In the genomic region with DNA sequence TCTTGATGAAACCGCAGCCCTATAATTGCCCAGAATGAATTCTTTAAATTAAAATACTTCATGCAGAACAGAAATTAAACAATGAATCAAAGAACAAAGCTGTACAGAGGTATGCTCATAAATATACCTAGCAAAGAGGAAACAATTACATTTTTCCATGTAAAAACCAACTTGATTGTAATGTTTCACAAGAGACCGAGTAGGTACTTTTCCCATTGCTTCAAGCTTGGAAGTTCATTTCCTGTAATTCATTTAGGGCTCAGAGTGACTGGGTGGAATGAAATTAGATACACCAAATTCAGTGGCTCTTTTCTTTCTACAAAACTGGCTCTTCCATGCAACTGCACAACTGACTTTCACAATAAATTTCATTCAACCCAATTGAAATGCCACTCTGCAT, we compare ENCODE assay signal across 32 cellular contexts.
"Had no signal": no experiment of that assay in that cellular context is flagged by ENCODE, and none has a peak within 500 bp of the region (broad histone marks: within the 10 kb centered on the region; RNA-seq: fewer than 3 reads in every experiment).

No MANE protein-coding gene starts in this region.

- H3K27ac Mint-ChIP-seq: activated CD4-positive, alpha-beta memory T cell treated with anti-CD3 and anti-CD28 coated beads for 36 hours; activated CD4-positive, alpha-beta T cell treated with anti-CD3 and anti-CD28 coated beads for 36 hours; activated CD4-positive, alpha-beta T cell treated with anti-CD3 and anti-CD28 coated beads, Interleukin-2, amount 10 ng/mL, durations not matched to agents 24 days and 14 days; activated CD8-positive, alpha-beta memory T cell treated with anti-CD3 and anti-CD28 coated beads, Interleukin-2, amount 10 ng/mL, durations not matched to agents 7 days and 5 days; activated CD8-positive, alpha-beta T cell treated with anti-CD3 and anti-CD28 coated beads, Interleukin-2, amount 10 ng/mL, durations not matched to agents 7 days and 5 days; activated naive CD4-positive, alpha-beta T cell treated with anti-CD3 and anti-CD28 coated beads for 36 hours; activated naive CD4-positive, alpha-beta T cell treated with anti-CD3 and anti-CD28 coated beads, Interleukin-2, amount 50 U/mL, for 24 hours; activated naive CD8-positive, alpha-beta T cell treated with anti-CD3 and anti-CD28 coated beads for 36 hours; activated naive CD8-positive, alpha-beta T cell treated with anti-CD3 and anti-CD28 coated beads, Interleukin-2, amount 50 U/mL, for 24 hours; activated T-helper 1 cell treated with anti-CD3 and anti-CD28 coated beads, Interleukin-12 subunit alpha, Interleukin-12 subunit beta, Interleukin-2, Interleukin-4 antibody, amounts not matched to agents 30 ng/mL and 10 ng/mL and 1 ng/mL, durations not matched to agents 14 hours and 24 hours and 36 hours; activated T-helper 2 cell treated with anti-CD3 and anti-CD28 coated beads, Interferon-gamma antibody, Interleukin-2, Interleukin-4, amounts not matched to agents 10 μg/mL and 5 μg/mL and 100 μg/mL, durations not matched to agents 14 hours and 24 hours and 36 hours; T-helper 17 cell; T-helper 2 cell treated with Interferon-gamma antibody and Interleukin-4, amounts not matched to agents 5 μg/mL and 100 μg/mL, for 36 hours had no signal

- H3K27me3 ChIP-seq: adrenal gland, body of pancreas had no signal

- H3K4me1 ChIP-seq: adrenal gland, body of pancreas had no signal

- H3K27me3 Mint-ChIP-seq: activated CD4-positive, alpha-beta memory T cell treated with anti-CD3 and anti-CD28 coated beads for 36 hours; activated CD4-positive, alpha-beta T cell treated with anti-CD3 and anti-CD28 coated beads for 36 hours; activated CD4-positive, alpha-beta T cell treated with anti-CD3 and anti-CD28 coated beads, Interleukin-2, amount 10 ng/mL, durations not matched to agents 24 days and 14 days; activated CD8-positive, alpha-beta memory T cell treated with anti-CD3 and anti-CD28 coated beads, Interleukin-2, amount 10 ng/mL, durations not matched to agents 7 days and 5 days; activated naive CD4-positive, alpha-beta T cell treated with anti-CD3 and anti-CD28 coated beads, Interleukin-2, amount 50 U/mL, for 24 hours; activated naive CD8-positive, alpha-beta T cell treated with anti-CD3 and anti-CD28 coated beads for 36 hours; activated naive CD8-positive, alpha-beta T cell treated with anti-CD3 and anti-CD28 coated beads, Interleukin-2, amount 50 U/mL, for 24 hours; T-helper 17 cell had no signal

- H3K9me3 ChIP-seq: adrenal gland, body of pancreas had no signal

- H3K4me3 ChIP-seq: adrenal gland, body of pancreas had no signal

- DNase-seq: activated CD4-positive, alpha-beta memory T cell treated with anti-CD3 and anti-CD28 coated beads for 36 hours; activated CD4-positive, alpha-beta T cell treated with anti-CD3 and anti-CD28 coated beads for 36 hours; activated CD4-positive, alpha-beta T cell treated with anti-CD3 and anti-CD28 coated beads, Interleukin-2, amount 10 ng/mL, durations not matched to agents 24 days and 14 days; activated CD4-positive, CD25-positive, alpha-beta regulatory T cell; activated CD4-positive, CD25-positive, alpha-beta regulatory T cell treated with anti-CD3 and anti-CD28 coated beads, Interleukin-2, amount 50 U/mL, for 72 hours; activated CD8-positive, alpha-beta memory T cell treated with anti-CD3 and anti-CD28 coated beads, Interleukin-2, amount 10 ng/mL, durations not matched to agents 7 days and 5 days; activated CD8-positive, alpha-beta memory T cell treated with anti-CD3 and anti-CD28 coated beads, Interleukin-2, amount 50 U/mL, for 4 hours; activated CD8-positive, alpha-beta T cell treated with anti-CD3 and anti-CD28 coated beads, Interleukin-2, amount 10 ng/mL, durations not matched to agents 7 days and 5 days; activated effector memory CD4-positive, alpha-beta T cell treated with anti-CD3 and anti-CD28 coated beads, Interleukin-2, amount 50 U/mL, for 16 hours; activated naive CD4-positive, alpha-beta T cell treated with anti-CD3 and anti-CD28 coated beads for 36 hours; activated naive CD8-positive, alpha-beta T cell treated with anti-CD3 and anti-CD28 coated beads for 36 hours; activated naive CD8-positive, alpha-beta T cell treated with anti-CD3 and anti-CD28 coated beads, Interleukin-2, amount 50 U/mL, for 24 hours; activated T-cell treated with anti-CD3 and anti-CD28 coated beads, Interleukin-2, amount 50 U/mL, for 1 hour; activated T-cell treated with anti-CD3 and anti-CD28 coated beads, Interleukin-2, amount 50 U/mL, for 48 hours; adrenal gland; amygdala; aorta; body of pancreas; caudate nucleus; cortex of kidney; dermis blood vessel endothelial cell; effector CD8-positive, alpha-beta T cell; foreskin fibroblast; head of caudate nucleus; T-helper 17 cell; T1000 had no signal

- H3K36me3 ChIP-seq: adrenal gland had no signal

- H3K4me1 Mint-ChIP-seq: activated CD4-positive, alpha-beta T cell treated with anti-CD3 and anti-CD28 coated beads for 36 hours; activated CD4-positive, alpha-beta T cell treated with anti-CD3 and anti-CD28 coated beads, Interleukin-2, amount 10 ng/mL, durations not matched to agents 24 days and 14 days; activated CD8-positive, alpha-beta memory T cell treated with anti-CD3 and anti-CD28 coated beads, Interleukin-2, amount 10 ng/mL, durations not matched to agents 7 days and 5 days; activated naive CD4-positive, alpha-beta T cell treated with anti-CD3 and anti-CD28 coated beads, Interleukin-2, amount 50 U/mL, for 24 hours; T-helper 17 cell had no signal

- H3K4me3 Mint-ChIP-seq: activated CD4-positive, alpha-beta memory T cell treated with anti-CD3 and anti-CD28 coated beads for 36 hours; activated CD4-positive, alpha-beta T cell treated with anti-CD3 and anti-CD28 coated beads for 36 hours; activated CD4-positive, alpha-beta T cell treated with anti-CD3 and anti-CD28 coated beads, Interleukin-2, amount 10 ng/mL, durations not matched to agents 24 days and 14 days; activated CD8-positive, alpha-beta memory T cell treated with anti-CD3 and anti-CD28 coated beads, Interleukin-2, amount 10 ng/mL, durations not matched to agents 7 days and 5 days; activated CD8-positive, alpha-beta T cell treated with anti-CD3 and anti-CD28 coated beads, Interleukin-2, amount 10 ng/mL, durations not matched to agents 7 days and 5 days; activated naive CD4-positive, alpha-beta T cell treated with anti-CD3 and anti-CD28 coated beads for 36 hours; activated naive CD4-positive, alpha-beta T cell treated with anti-CD3 and anti-CD28 coated beads, Interleukin-2, amount 50 U/mL, for 24 hours; activated naive CD8-positive, alpha-beta T cell treated with anti-CD3 and anti-CD28 coated beads for 36 hours; activated naive CD8-positive, alpha-beta T cell treated with anti-CD3 and anti-CD28 coated beads, Interleukin-2, amount 50 U/mL, for 24 hours; activated T-helper 1 cell treated with anti-CD3 and anti-CD28 coated beads, Interleukin-12 subunit alpha, Interleukin-12 subunit beta, Interleukin-2, Interleukin-4 antibody, amounts not matched to agents 30 ng/mL and 10 ng/mL and 1 ng/mL, durations not matched to agents 14 hours and 24 hours and 36 hours; T-helper 17 cell; T-helper 2 cell treated with Interferon-gamma antibody and Interleukin-4, amounts not matched to agents 5 μg/mL and 100 μg/mL, for 36 hours had no signal

- H3K27ac ChIP-seq: adrenal gland, body of pancreas, epithelial cell of prostate had no signal

- ATAC-seq: activated CD4-positive, alpha-beta T cell treated with anti-CD3 and anti-CD28 coated beads for 36 hours; activated CD8-positive, alpha-beta memory T cell treated with anti-CD3 and anti-CD28 coated beads, Interleukin-2, amount 10 ng/mL, durations not matched to agents 7 days and 5 days; activated CD8-positive, alpha-beta T cell treated with anti-CD3 and anti-CD28 coated beads, Interleukin-2, amount 10 ng/mL, durations not matched to agents 7 days and 5 days; activated naive CD8-positive, alpha-beta T cell treated with anti-CD3 and anti-CD28 coated beads, Interleukin-2, amount 50 U/mL, for 24 hours; esophagus mucosa; T-helper 17 cell had no signal

- H3K36me3 Mint-ChIP-seq: activated CD4-positive, alpha-beta memory T cell treated with anti-CD3 and anti-CD28 coated beads for 36 hours; activated CD8-positive, alpha-beta memory T cell treated with anti-CD3 and anti-CD28 coated beads, Interleukin-2, amount 10 ng/mL, durations not matched to agents 7 days and 5 days had no signal

- H3K9me3 Mint-ChIP-seq: activated CD4-positive, alpha-beta memory T cell treated with anti-CD3 and anti-CD28 coated beads for 36 hours; activated naive CD4-positive, alpha-beta T cell treated with anti-CD3 and anti-CD28 coated beads for 36 hours; activated naive CD4-positive, alpha-beta T cell treated with anti-CD3 and anti-CD28 coated beads, Interleukin-2, amount 50 U/mL, for 24 hours; activated naive CD8-positive, alpha-beta T cell treated with anti-CD3 and anti-CD28 coated beads, Interleukin-2, amount 50 U/mL, for 24 hours; activated T-helper 1 cell treated with anti-CD3 and anti-CD28 coated beads, Interleukin-12 subunit alpha, Interleukin-12 subunit beta, Interleukin-2, Interleukin-4 antibody, amounts not matched to agents 30 ng/mL and 10 ng/mL and 1 ng/mL, durations not matched to agents 14 hours and 24 hours and 36 hours; activated T-helper 2 cell treated with anti-CD3 and anti-CD28 coated beads, Interferon-gamma antibody, Interleukin-2, Interleukin-4, amounts not matched to agents 10 μg/mL and 5 μg/mL and 100 μg/mL, durations not matched to agents 14 hours and 24 hours and 36 hours; T-helper 2 cell treated with Interferon-gamma antibody and Interleukin-4, amounts not matched to agents 5 μg/mL and 100 μg/mL, for 36 hours had no signal
